In the genomic region with DNA sequence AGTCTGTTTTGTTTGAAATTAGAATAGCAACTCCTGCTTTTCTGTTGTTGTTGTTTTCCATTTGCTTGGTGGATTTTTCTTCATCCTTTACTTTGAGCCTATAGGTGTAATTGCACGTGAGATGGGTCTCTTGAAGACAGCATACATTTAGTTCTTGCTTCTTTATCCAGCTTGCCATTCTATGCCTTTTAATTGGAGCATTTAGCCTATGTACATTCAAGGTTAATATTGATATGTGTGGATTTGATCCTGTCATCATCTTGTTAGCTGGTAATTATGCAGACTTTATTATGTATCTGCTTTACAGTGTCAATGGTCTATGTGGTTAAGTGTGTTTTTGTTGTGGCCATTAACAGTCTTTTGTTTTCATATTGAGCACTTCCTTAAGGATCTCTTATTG, we compare ENCODE assay signal across 7 cellular contexts.
"Had no signal": no experiment of that assay in that cellular context is flagged by ENCODE, and none has a peak within 500 bp of the region (broad histone marks: within the 10 kb centered on the region; RNA-seq: fewer than 3 reads in every experiment).

No MANE protein-coding gene starts in this region.

- DNase-seq: GDM1, GF-D8 had no signal

- FAIRE-seq: G401.6, GM12878, GM12892, GM18507, GM19239 had no signal

- H3K4me3 ChIP-seq: GM12878 had no signal
